ENCODE assay signal across 2 cellular contexts in the genomic region with DNA sequence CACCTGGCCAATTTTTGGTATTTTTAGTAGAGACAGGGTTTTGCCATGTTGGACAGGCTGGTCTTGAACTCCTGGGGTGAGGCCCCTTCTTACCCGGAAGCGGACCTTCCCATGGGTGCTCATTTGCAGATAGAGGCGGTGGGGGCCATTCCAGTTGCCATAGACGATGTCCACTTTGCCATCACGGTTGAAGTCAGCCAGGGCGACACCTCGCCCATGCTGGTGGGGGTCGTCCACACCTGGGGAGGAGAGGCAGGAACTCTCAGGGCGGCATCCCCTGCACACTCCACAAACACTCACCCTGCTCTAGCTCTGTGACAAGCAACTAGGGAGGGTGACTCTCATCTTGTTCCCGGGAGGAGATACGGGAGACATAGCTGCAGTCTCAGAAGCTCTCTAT.
TF ChIP-seq lines count a peak whose summit lies in the region.

No MANE protein-coding gene starts in this region.

TF ChIP-seq in IMR-90, 13 proteins besides CTCF, POLR2A, EP300 and RAD21:
- TF ChIP-seq CHD1 (IDR thresholded peaks at IDR 0.05; ENCODE audit: low read depth, low read length), result no peak
- no peak for TF ChIP-seq FOS (IDR thresholded peaks at IDR 0.05; ENCODE audit: low read depth, low read length)
- no peak for TF ChIP-seq BHLHE40 (IDR thresholded peaks at IDR 0.05; ENCODE audit: low read depth, low read length)
- no peak for TF ChIP-seq RFX5 (IDR thresholded peaks at IDR 0.05; ENCODE audit: low read depth, low read length)
- TF ChIP-seq, protein P1, sequence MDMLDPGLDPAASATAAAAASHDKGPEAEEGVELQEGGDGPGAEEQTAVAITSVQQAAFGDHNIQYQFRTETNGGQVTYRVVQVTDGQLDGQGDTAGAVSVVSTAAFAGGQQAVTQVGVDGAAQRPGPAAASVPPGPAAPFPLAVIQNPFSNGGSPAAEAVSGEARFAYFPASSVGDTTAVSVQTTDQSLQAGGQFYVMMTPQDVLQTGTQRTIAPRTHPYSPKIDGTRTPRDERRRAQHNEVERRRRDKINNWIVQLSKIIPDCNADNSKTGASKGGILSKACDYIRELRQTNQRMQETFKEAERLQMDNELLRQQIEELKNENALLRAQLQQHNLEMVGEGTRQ (IDR thresholded peaks at IDR 0.05; ENCODE audit: low read depth, low read length), result no peak
- TF ChIP-seq RCOR1 (IDR thresholded peaks at IDR 0.05; ENCODE audit: insufficient replicate concordance, low read length), result no peak
- no peak for TF ChIP-seq NFE2L2 (IDR thresholded peaks at IDR 0.05; ENCODE audit: low read depth, low read length)
- TF ChIP-seq SMC3 (IDR thresholded peaks at IDR 0.05; ENCODE audit: low read depth, low read length), result no peak
- no peak for TF ChIP-seq MXI1 (IDR thresholded peaks at IDR 0.05; ENCODE audit: borderline replicate concordance, low read depth, low read length)
- no peak for TF ChIP-seq CEBPB (IDR thresholded peaks at IDR 0.05; ENCODE audit: low read depth, low read length)

TF ChIP-seq in K562, 482 proteins besides CTCF, POLR2A, EP300 and RAD21:
- TF ChIP-seq, protein P2, sequence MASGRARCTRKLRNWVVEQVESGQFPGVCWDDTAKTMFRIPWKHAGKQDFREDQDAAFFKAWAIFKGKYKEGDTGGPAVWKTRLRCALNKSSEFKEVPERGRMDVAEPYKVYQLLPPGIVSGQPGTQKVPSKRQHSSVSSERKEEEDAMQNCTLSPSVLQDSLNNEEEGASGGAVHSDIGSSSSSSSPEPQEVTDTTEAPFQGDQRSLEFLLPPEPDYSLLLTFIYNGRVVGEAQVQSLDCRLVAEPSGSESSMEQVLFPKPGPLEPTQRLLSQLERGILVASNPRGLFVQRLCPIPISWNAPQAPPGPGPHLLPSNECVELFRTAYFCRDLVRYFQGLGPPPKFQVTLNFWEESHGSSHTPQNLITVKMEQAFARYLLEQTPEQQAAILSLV (tag; IDR thresholded peaks at IDR 0.05), result no peak
- no peak for TF ChIP-seq ZNF561 (CRISPR knock-in tag; conservative IDR thresholded peaks at IDR 0.05)
- no peak for TF ChIP-seq HIVEP1 (CRISPR knock-in tag; IDR thresholded peaks at IDR 0.05)
- TF ChIP-seq, protein P3, sequence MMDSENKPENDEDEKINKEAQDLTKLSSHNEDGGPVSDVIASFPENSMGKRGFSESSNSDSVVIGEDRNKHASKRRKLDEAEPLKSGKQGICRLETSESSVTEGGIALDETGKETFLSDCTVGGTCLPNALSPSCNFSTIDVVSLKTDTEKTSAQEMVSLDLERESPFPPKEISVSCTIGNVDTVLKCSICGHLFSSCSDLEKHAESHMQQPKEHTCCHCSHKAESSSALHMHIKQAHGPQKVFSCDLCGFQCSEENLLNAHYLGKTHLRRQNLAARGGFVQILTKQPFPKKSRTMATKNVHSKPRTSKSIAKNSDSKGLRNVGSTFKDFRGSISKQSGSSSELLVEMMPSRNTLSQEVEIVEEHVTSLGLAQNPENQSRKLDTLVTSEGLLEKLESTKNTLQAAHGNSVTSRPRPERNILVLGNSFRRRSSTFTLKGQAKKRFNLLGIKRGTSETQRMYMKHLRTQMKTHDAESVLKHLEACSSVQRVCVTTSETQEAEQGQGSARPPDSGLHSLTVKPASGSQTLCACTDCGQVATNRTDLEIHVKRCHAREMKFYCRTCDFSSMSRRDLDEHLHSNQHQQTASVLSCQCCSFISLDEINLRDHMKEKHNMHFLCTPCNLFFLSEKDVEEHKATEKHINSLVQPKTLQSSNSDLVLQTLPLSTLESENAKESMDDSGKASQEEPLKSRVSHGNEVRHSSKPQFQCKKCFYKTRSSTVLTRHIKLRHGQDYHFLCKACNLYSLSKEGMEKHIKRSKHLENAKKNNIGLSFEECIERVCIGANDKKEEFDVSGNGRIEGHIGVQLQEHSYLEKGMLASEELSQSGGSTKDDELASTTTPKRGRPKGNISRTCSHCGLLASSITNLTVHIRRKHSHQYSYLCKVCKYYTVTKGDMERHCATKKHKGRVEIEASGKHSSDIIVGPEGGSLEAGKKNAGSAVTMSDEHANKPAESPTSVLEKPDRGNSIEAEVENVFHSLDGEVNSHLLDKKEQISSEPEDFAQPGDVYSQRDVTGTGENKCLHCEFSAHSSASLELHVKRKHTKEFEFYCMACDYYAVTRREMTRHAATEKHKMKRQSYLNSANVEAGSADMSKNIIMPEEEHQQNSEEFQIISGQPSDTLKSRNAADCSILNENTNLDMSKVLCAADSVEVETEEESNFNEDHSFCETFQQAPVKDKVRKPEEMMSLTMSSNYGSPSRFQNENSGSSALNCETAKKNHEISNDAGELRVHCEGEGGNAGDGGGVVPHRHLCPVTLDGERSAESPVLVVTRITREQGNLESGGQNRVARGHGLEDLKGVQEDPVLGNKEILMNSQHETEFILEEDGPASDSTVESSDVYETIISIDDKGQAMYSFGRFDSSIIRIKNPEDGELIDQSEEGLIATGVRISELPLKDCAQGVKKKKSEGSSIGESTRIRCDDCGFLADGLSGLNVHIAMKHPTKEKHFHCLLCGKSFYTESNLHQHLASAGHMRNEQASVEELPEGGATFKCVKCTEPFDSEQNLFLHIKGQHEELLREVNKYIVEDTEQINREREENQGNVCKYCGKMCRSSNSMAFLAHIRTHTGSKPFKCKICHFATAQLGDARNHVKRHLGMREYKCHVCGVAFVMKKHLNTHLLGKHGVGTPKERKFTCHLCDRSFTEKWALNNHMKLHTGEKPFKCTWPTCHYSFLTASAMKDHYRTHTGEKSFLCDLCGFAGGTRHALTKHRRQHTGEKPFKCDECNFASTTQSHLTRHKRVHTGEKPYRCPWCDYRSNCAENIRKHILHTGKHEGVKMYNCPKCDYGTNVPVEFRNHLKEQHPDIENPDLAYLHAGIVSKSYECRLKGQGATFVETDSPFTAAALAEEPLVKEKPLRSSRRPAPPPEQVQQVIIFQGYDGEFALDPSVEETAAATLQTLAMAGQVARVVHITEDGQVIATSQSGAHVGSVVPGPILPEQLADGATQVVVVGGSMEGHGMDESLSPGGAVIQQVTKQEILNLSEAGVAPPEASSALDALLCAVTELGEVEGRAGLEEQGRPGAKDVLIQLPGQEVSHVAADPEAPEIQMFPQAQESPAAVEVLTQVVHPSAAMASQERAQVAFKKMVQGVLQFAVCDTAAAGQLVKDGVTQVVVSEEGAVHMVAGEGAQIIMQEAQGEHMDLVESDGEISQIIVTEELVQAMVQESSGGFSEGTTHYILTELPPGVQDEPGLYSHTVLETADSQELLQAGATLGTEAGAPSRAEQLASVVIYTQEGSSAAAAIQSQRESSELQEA (IDR thresholded peaks at IDR 0.05; ENCODE audit: low read depth), result no peak
- no peak for TF ChIP-seq NBN (IDR thresholded peaks at IDR 0.05; ENCODE audit: low read depth)
- no peak for TF ChIP-seq GTF2A2 (tag; IDR thresholded peaks at IDR 0.05)
- TF ChIP-seq ZNF717 (CRISPR knock-in tag; IDR thresholded peaks at IDR 0.05), result no peak
